25 cellular contexts compared by ENCODE assay signal in genomic region chr12:47979166-47979565, GRCh38. TPM values are rescaled to one million over a fixed set of nuclear protein-coding genes. Genes with fewer than 3 reads are reported as not detected.
"Had no signal": no experiment of that assay in that cellular context is flagged by ENCODE, and none has a peak within 500 bp of the region (broad histone marks: within the 10 kb centered on the region; RNA-seq: fewer than 3 reads in every experiment).

No MANE protein-coding gene starts in this region.

- H3K4me1 ChIP-seq: esophagus muscularis mucosa, gastrocnemius medialis, tibial artery, upper lobe of right lung, vagina had no signal

- H3K27ac ChIP-seq: dorsolateral prefrontal cortex, epithelial cell of prostate, esophagus muscularis mucosa, gastrocnemius medialis, ovary, tibial artery, upper lobe of right lung, vagina had no signal

- H3K9me3 ChIP-seq: esophagus muscularis mucosa, gastrocnemius medialis, ovary, tibial artery, upper lobe of right lung, vagina had no signal

- H3K27me3 ChIP-seq: esophagus muscularis mucosa, gastrocnemius medialis, ovary, upper lobe of right lung, vagina had no signal

- DNase-seq: cortex of kidney; dorsolateral prefrontal cortex; effector memory CD4-positive, alpha-beta T cell; gastrocnemius medialis; glutamatergic neuron; islet precursor cell; mammary epithelial cell; naive thymus-derived CD4-positive, alpha-beta T cell; nephron progenitor cell; nucleus accumbens; ovary; right cardiac atrium; stimulated activated CD4-positive, alpha-beta T cell treated with anti-CD3 and anti-CD28 coated beads, Interleukin-4, amount 100 ng/mL, for 1 hour; stimulated activated CD8-positive, alpha-beta memory T cell treated with anti-CD3 and anti-CD28 coated beads, Interleukin-4, amount 100 ng/mL, for 48 hours; stimulated activated naive CD8-positive, alpha-beta T cell treated with anti-CD3 and anti-CD28 coated beads, Interleukin-15, Interleukin-2, amounts not matched to agents 100 U/mL and 50 U/mL, for 24 hours; tibial artery; upper lobe of right lung had no signal

- H3K36me3 ChIP-seq: esophagus muscularis mucosa, gastrocnemius medialis, ovary, tibial artery, upper lobe of right lung, vagina had no signal

- H3K4me3 ChIP-seq: dorsolateral prefrontal cortex, esophagus muscularis mucosa, gastrocnemius medialis, ovary, smooth muscle cell, tibial artery, upper lobe of right lung, vagina had no signal

- ATAC-seq: gastrocnemius medialis; left lobe of liver; naive thymus-derived CD4-positive, alpha-beta T cell; right cardiac atrium; stimulated activated effector memory CD8-positive, alpha-beta T cell treated with anti-CD3 and anti-CD28 coated beads, Interleukin-12 subunit alpha, Interleukin-12 subunit beta, amount 100 ng/mL, for 72 hours; stimulated activated naive CD8-positive, alpha-beta T cell treated with anti-CD3 and anti-CD28 coated beads, Interleukin-15, Interleukin-2, amounts not matched to agents 100 U/mL and 50 U/mL, for 24 hours; upper lobe of right lung had no signal

RNA-seq across cellular contexts. Expression of gene COL2A1, which starts 25.1 kb away (rescaled TPM):
- total RNA-seq: esophagus muscularis mucosa; gastrocnemius medialis; mesenteric fat pad; mononuclear cell; naive thymus-derived CD4-positive, alpha-beta T cell; right cardiac atrium; upper lobe of right lung; vagina had no signal
- polyA plus RNA-seq: naive thymus-derived CD4-positive, alpha-beta T cell had no signal
